Comparison of ENCODE assay signal across 14 cellular contexts in genomic region chr9:93202919-93203712, GRCh38. TPM values are rescaled to one million over a fixed set of nuclear protein-coding genes. Genes with fewer than 3 reads are reported as not detected.
A peak's percentile ranks its signal among the peaks of the same experiment; 100 is the strongest.
DNase-seq lines count a peak whose midpoint lies in the region; ATAC-seq, FAIRE-seq and TF ChIP-seq lines count a peak whose summit lies in the region.
"Had no signal": no experiment of that assay in that cellular context is flagged by ENCODE, and none has a peak within 500 bp of the region (broad histone marks: within the 10 kb centered on the region; RNA-seq: fewer than 3 reads in every experiment).

No MANE protein-coding gene starts in this region.

- H2AFZ ChIP-seq in osteoblast (ENCODE audit: low read length): no peak overlapping the region

- H3K4me3 ChIP-seq in Peyer's patch (peak overlapping the region in 1 of 4 donors; percentile 1), osteoblast (ENCODE audit: insufficient read depth, low read length) (no peak overlapping the region), small intestine (ENCODE audit: low read depth in 1 of 2, low read length in 2 of 2) (no peak overlapping the region)
- H3K4me3 ChIP-seq: MG63, thoracic aorta had no signal

- no peaks in the 10 kb centered on the region for H3K9me3 ChIP-seq in Peyer's patch
- no peaks in the 10 kb centered on the region for H3K9me3 ChIP-seq in osteoblast (ENCODE audit: low read depth, low read length)
- no peaks in the 10 kb centered on the region for H3K9me3 ChIP-seq in small intestine (ENCODE audit: control insufficient read depth, low read depth)
- H3K9me3 ChIP-seq: MG63, thoracic aorta had no signal

- no peaks in the 10 kb centered on the region for H3K79me2 ChIP-seq in osteoblast (ENCODE audit: insufficient read depth, low read length)

- H3K9me3 Mint-ChIP-seq in glutamatergic neuron (ENCODE audit: unreplicated experiment): peaks cover 24% of the 10 kb centered on the region
- H3K9me3 Mint-ChIP-seq: T-helper 1 cell treated with Interleukin-12 subunit alpha and Interleukin-12 subunit beta and Interleukin-4 antibody, amounts not matched to agents 30 μg/mL and 1 μg/mL, for 36 hours had no signal

- TF ChIP-seq POLR2A in Peyer's patch (IDR thresholded peaks at IDR 0.05): no peak

- no peaks in the 10 kb centered on the region for H3K27me3 ChIP-seq in Peyer's patch
- no peaks in the 10 kb centered on the region for H3K27me3 ChIP-seq in osteoblast (ENCODE audit: insufficient read depth, low read length)
- H3K27me3 ChIP-seq in small intestine (ENCODE audit: control insufficient read depth in 2 of 2, insufficient read depth in 2 of 2, low read length in 2 of 2): no peaks in the 10 kb centered on the region
- H3K27me3 ChIP-seq: MG63 had no signal

- peak overlapping the region; percentile 93 for H3K27ac Mint-ChIP-seq in glutamatergic neuron (ENCODE audit: unreplicated experiment)
- H3K27ac Mint-ChIP-seq: T-helper 1 cell treated with Interleukin-12 subunit alpha and Interleukin-12 subunit beta and Interleukin-4 antibody, amounts not matched to agents 30 μg/mL and 1 μg/mL, for 36 hours had no signal

- H3K27ac ChIP-seq in C4-2B (peak overlapping the region; percentile 88; the same call in 1 of the 2 replicates), Peyer's patch (peak overlapping the region in 3 of 4 donors; percentile 51 to 99 (median 78)), osteoblast (ENCODE audit: low read depth, low read length) (no peak overlapping the region), small intestine (ENCODE audit: low read depth in 1 of 2, low read length in 1 of 2) (no peak overlapping the region)
- H3K27ac ChIP-seq: thoracic aorta had no signal

- H3K4me3 Mint-ChIP-seq in glutamatergic neuron (ENCODE audit: unreplicated experiment): peak overlapping the region; percentile 66
- H3K4me3 Mint-ChIP-seq: T-helper 1 cell treated with Interleukin-12 subunit alpha and Interleukin-12 subunit beta and Interleukin-4 antibody, amounts not matched to agents 30 μg/mL and 1 μg/mL, for 36 hours had no signal

- H3K4me2 ChIP-seq in osteoblast (ENCODE audit: insufficient read depth, low read length): no peak overlapping the region

- H3K4me1 Mint-ChIP-seq in glutamatergic neuron (ENCODE audit: low read depth, unreplicated experiment): peaks cover 67% of the 10 kb centered on the region

- no peaks in the 10 kb centered on the region for H3K36me3 Mint-ChIP-seq in glutamatergic neuron (ENCODE audit: unreplicated experiment)

- H3K27me3 Mint-ChIP-seq in glutamatergic neuron (ENCODE audit: unreplicated experiment): peaks cover 21% of the 10 kb centered on the region

- DNase-seq in Peyer's patch: peak in 1 of 3 donors; percentile 49
- no peak for DNase-seq in glutamatergic neuron
- DNase-seq in osteoblast (ENCODE audit: insufficient read length, low spot score, missing footprints): peak; percentile 83
- no peak for DNase-seq in small intestine
- DNase-seq in activated gamma-delta T cell (lab: John Stamatoyannopoulos, UW): no peak
- DNase-seq: MG63, RPMI8226 had no signal

- H3K36me3 ChIP-seq in Peyer's patch: no peaks in the 10 kb centered on the region
- no peaks in the 10 kb centered on the region for H3K36me3 ChIP-seq in osteoblast (ENCODE audit: insufficient read depth, low read length)
- H3K36me3 ChIP-seq in small intestine (ENCODE audit: control insufficient read depth in 2 of 2, insufficient read depth in 2 of 2, low read length in 2 of 2): no peaks in the 10 kb centered on the region
- H3K36me3 ChIP-seq: MG63, thoracic aorta had no signal

- WGBS in small intestine, 3 donors: 48 to 76% (median 59%) methylated on average over 13 of the region's 13 CpGs

- peaks cover 0 to 75% (median 4%) of the 10 kb centered on the region in 4 donors for H3K4me1 ChIP-seq in Peyer's patch
- peaks cover 15% of the 10 kb centered on the region for H3K4me1 ChIP-seq in osteoblast (ENCODE audit: insufficient read depth, low read length)
- no peaks in the 10 kb centered on the region for H3K4me1 ChIP-seq in small intestine (ENCODE audit: control insufficient read depth in 2 of 2, insufficient read depth in 1 of 2, low read depth in 1 of 2, low read length in 1 of 2)

- TF ChIP-seq CTCF in C4-2B (conservative IDR thresholded peaks at IDR 0.05) (no peak), Peyer's patch (IDR thresholded peaks at IDR 0.05) (no peak), glutamatergic neuron (IDR thresholded peaks at IDR 0.05; ENCODE audit: partially characterized antibody, unreplicated experiment) (no peak), osteoblast (IDR thresholded peaks at IDR 0.05; ENCODE audit: extremely low read depth, low read depth, low read length) (no peak)

- no peak for FAIRE-seq in small intestine (lab: Jason Lieb, UNC)
- FAIRE-seq: keratinocyte had no signal

- ATAC-seq in HG02571 (IDR thresholded peaks at IDR 0.05; ENCODE audit: unreplicated experiment): no peak
- ATAC-seq in HG02678 (IDR thresholded peaks at IDR 0.05; ENCODE audit: unreplicated experiment): no peak

- H4K20me1 ChIP-seq in osteoblast (ENCODE audit: insufficient read depth, low read length): no peaks in the 10 kb centered on the region

RNA-seq across cellular contexts. Expression of gene WNK2, which starts 19.2 kb away (rescaled TPM):
- total RNA-seq in Peyer's patch (100 to 1,000 TPM; 155 to 577 (median 259) TPM), glutamatergic neuron (ENCODE audit: unreplicated experiment) (336 TPM), osteoblast (not detected in 2 replicates)
- polyA plus RNA-seq in small intestine: 10 to 100 TPM; 13.8 to 48.4 (median 19.2) TPM
- total RNA-seq: HT1080 had no signal
- polyA plus RNA-seq: keratinocyte had no signal

Comparison
In these comparisons a context has a peak if more than half of its experiments do, and no peak if none do; other contexts are left out.
1. H3K27ac ChIP-seq: peak in C4-2B (single experiment) and Peyer's patch (3 of 4); none in osteoblast (single experiment) and small intestine (0 of 2).
2. RNA of gene WNK2, which starts 19.2 kb away (total RNA-seq): 336 TPM in glutamatergic neuron (single experiment) and 155 to 577 TPM in Peyer's patch; not detected in osteoblast; every median in the first group is over 100 times any median in the second.